In genomic region chr6:167291623-167292300, GRCh38 we compare ENCODE assay signal across 27 cellular contexts. TPM values are rescaled to one million over a fixed set of nuclear protein-coding genes. Genes with fewer than 3 reads are reported as not detected.
"Had no signal": no experiment of that assay in that cellular context is flagged by ENCODE, and none has a peak within 500 bp of the region (broad histone marks: within the 10 kb centered on the region; RNA-seq: fewer than 3 reads in every experiment).

No MANE protein-coding gene starts in this region.

- H3K27ac Mint-ChIP-seq: activated CD8-positive, alpha-beta T cell treated with anti-CD3 and anti-CD28 coated beads, Interleukin-2, amount 10 ng/mL, durations not matched to agents 7 days and 5 days; activated naive CD8-positive, alpha-beta T cell; activated T-helper 17 cell treated with anti-CD3 and anti-CD28 coated beads, Interleukin-2, amount 50 U/mL, for 72 hours; effector memory CD8-positive, alpha-beta T cell; naive thymus-derived CD4-positive, alpha-beta T cell; type B pancreatic cell had no signal

- ATAC-seq: activated CD8-positive, alpha-beta T cell treated with anti-CD3 and anti-CD28 coated beads, Interleukin-2, amount 10 ng/mL, durations not matched to agents 7 days and 5 days; activated T-helper 17 cell treated with anti-CD3 and anti-CD28 coated beads, Interleukin-2, amount 50 U/mL, for 72 hours; effector memory CD8-positive, alpha-beta T cell; left colon; lower lobe of right lung; naive thymus-derived CD4-positive, alpha-beta T cell had no signal

- DNase-seq: activated CD4-positive, alpha-beta T cell treated with anti-CD3 and anti-CD28 coated beads for 1 hour; activated CD4-positive, alpha-beta T cell treated with anti-CD3 and anti-CD28 coated beads, Interleukin-2, amount 50 U/mL, for 1 hour; activated CD8-positive, alpha-beta T cell treated with anti-CD3 and anti-CD28 coated beads, Interleukin-2, amount 10 ng/mL, durations not matched to agents 7 days and 5 days; adrenal gland; dorsolateral prefrontal cortex; effector memory CD8-positive, alpha-beta T cell; glutamatergic neuron; hippocampal formation; left colon; lower lobe of right lung; mesendoderm; naive thymus-derived CD4-positive, alpha-beta T cell; retina; stimulated activated CD4-positive, alpha-beta T cell treated with anti-CD3 and anti-CD28 coated beads, Interleukin-4, amount 100 ng/mL, for 1 hour; stimulated activated naive CD4-positive, alpha-beta T cell; testis; WERI-Rb-1 had no signal

- H3K4me3 Mint-ChIP-seq: activated CD8-positive, alpha-beta T cell treated with anti-CD3 and anti-CD28 coated beads, Interleukin-2, amount 10 ng/mL, durations not matched to agents 7 days and 5 days; activated naive CD8-positive, alpha-beta T cell; activated T-helper 17 cell treated with anti-CD3 and anti-CD28 coated beads, Interleukin-2, amount 50 U/mL, for 72 hours; central memory CD8-positive, alpha-beta T cell; effector memory CD8-positive, alpha-beta T cell; naive thymus-derived CD4-positive, alpha-beta T cell; neural crest cell; type B pancreatic cell had no signal

- H3K36me3 Mint-ChIP-seq: activated naive CD8-positive, alpha-beta T cell; naive thymus-derived CD4-positive, alpha-beta T cell; type B pancreatic cell had no signal

- H3K9me3 Mint-ChIP-seq: activated T-helper 17 cell treated with anti-CD3 and anti-CD28 coated beads, Interleukin-2, amount 50 U/mL, for 72 hours; central memory CD8-positive, alpha-beta T cell; effector memory CD8-positive, alpha-beta T cell; naive thymus-derived CD4-positive, alpha-beta T cell; neural crest cell; type B pancreatic cell had no signal

- H3K4me1 Mint-ChIP-seq: activated T-helper 17 cell treated with anti-CD3 and anti-CD28 coated beads, Interleukin-2, amount 50 U/mL, for 72 hours; central memory CD8-positive, alpha-beta T cell; naive thymus-derived CD4-positive, alpha-beta T cell had no signal

RNA-seq across cellular contexts. Expression of gene UNC93A, which starts 0.6 kb away (rescaled TPM):
- total RNA-seq: activated CD8-positive, alpha-beta T cell treated with anti-CD3 and anti-CD28 coated beads, Interleukin-2, amount 10 ng/mL, durations not matched to agents 7 days and 5 days; activated T-helper 17 cell treated with anti-CD3 and anti-CD28 coated beads, Interleukin-2, amount 50 U/mL, for 72 hours; adrenal gland; ascending aorta; esophagus muscularis mucosa; frontal cortex; lower lobe of right lung; naive thymus-derived CD4-positive, alpha-beta T cell; neural crest cell; omental fat pad had no signal

RNA-seq across cellular contexts. Expression of gene TTLL2, which starts 33.1 kb away (rescaled TPM):
- total RNA-seq: activated CD8-positive, alpha-beta T cell treated with anti-CD3 and anti-CD28 coated beads, Interleukin-2, amount 10 ng/mL, durations not matched to agents 7 days and 5 days; activated T-helper 17 cell treated with anti-CD3 and anti-CD28 coated beads, Interleukin-2, amount 50 U/mL, for 72 hours; adrenal gland; ascending aorta; esophagus muscularis mucosa; left colon; lower lobe of right lung; naive thymus-derived CD4-positive, alpha-beta T cell; neural crest cell; omental fat pad; vagina had no signal
